In genomic region chr18:49723648-49724180, GRCh38 we compare ENCODE assay signal across 9 cellular contexts.
DNase-seq lines count a peak whose midpoint lies in the region; ATAC-seq and TF ChIP-seq lines count a peak whose summit lies in the region.
"Had no signal": no experiment of that assay in that cellular context is flagged by ENCODE, and none has a peak within 500 bp of the region (broad histone marks: within the 10 kb centered on the region; RNA-seq: fewer than 3 reads in every experiment).

No MANE protein-coding gene starts in this region.

- intact Hi-C loops in activated T-helper 2 cell treated with anti-CD3 and anti-CD28 coated beads, Interferon-gamma antibody, Interleukin-2, Interleukin-4, amounts not matched to agents 10 μg/mL and 5 μg/mL and 100 μg/mL, durations not matched to agents 14 hours and 24 hours and 36 hours (cut with micrococcal nuclease), result loop anchor here (2.0 kb wide), 2 partner anchors 33 to 97 kb away; no protein-coding TSS in a partner anchor

- POLR2A ChIA-PET in RWPE1 (lab: Yijun Ruan, JAX; ENCODE audit: low non-redundant PET), result no interaction called here

- H3K4me3 ChIP-seq in GM06990 (replicated peaks; ENCODE audit: low read depth, low read length), result no peak overlapping the region

- H3K27ac Mint-ChIP-seq in activated T-helper 2 cell treated with anti-CD3 and anti-CD28 coated beads, Interferon-gamma antibody, Interleukin-2, Interleukin-4, amounts not matched to agents 10 μg/mL and 5 μg/mL and 100 μg/mL, durations not matched to agents 14 hours and 24 hours and 36 hours, result no peak overlapping the region

- H3K27me3 Mint-ChIP-seq in activated T-helper 2 cell treated with anti-CD3 and anti-CD28 coated beads, Interferon-gamma antibody, Interleukin-2, Interleukin-4, amounts not matched to agents 10 μg/mL and 5 μg/mL and 100 μg/mL, durations not matched to agents 14 hours and 24 hours and 36 hours (ENCODE audit: low read depth), result peaks cover 18% of the 10 kb centered on the region

- no peaks in the 10 kb centered on the region for H3K36me3 ChIP-seq in GM06990 (ENCODE audit: control insufficient read depth, insufficient read depth, low read length)

- peak; percentile 25 for DNase-seq in GM06990 (ENCODE audit: extremely low read depth, insufficient read length)
- DNase-seq in activated T-helper 2 cell treated with anti-CD3 and anti-CD28 coated beads, Interferon-gamma antibody, Interleukin-2, Interleukin-4, amounts not matched to agents 10 μg/mL and 5 μg/mL and 100 μg/mL, durations not matched to agents 14 hours and 24 hours and 36 hours (ENCODE audit: low spot score), result peak; percentile 10
- DNase-seq in mucosa of gallbladder (ENCODE audit: low spot score), result peak; percentile 62
- no peak for DNase-seq in RWPE1 (ENCODE audit: low spot score)
- DNase-seq in NCI-H82 (lab: John Stamatoyannopoulos, UW), result no peak

- peak overlapping the region; percentile 22 for H3K4me3 Mint-ChIP-seq in activated T-helper 2 cell treated with anti-CD3 and anti-CD28 coated beads, Interferon-gamma antibody, Interleukin-2, Interleukin-4, amounts not matched to agents 10 μg/mL and 5 μg/mL and 100 μg/mL, durations not matched to agents 14 hours and 24 hours and 36 hours (ENCODE audit: low read depth)

- H3K36me3 Mint-ChIP-seq in activated T-helper 2 cell treated with anti-CD3 and anti-CD28 coated beads, Interferon-gamma antibody, Interleukin-2, Interleukin-4, amounts not matched to agents 10 μg/mL and 5 μg/mL and 100 μg/mL, durations not matched to agents 14 hours and 24 hours and 36 hours (ENCODE audit: low read depth), result no peaks in the 10 kb centered on the region

- H3K9me3 Mint-ChIP-seq in activated T-helper 2 cell treated with anti-CD3 and anti-CD28 coated beads, Interferon-gamma antibody, Interleukin-2, Interleukin-4, amounts not matched to agents 10 μg/mL and 5 μg/mL and 100 μg/mL, durations not matched to agents 14 hours and 24 hours and 36 hours, result no peaks in the 10 kb centered on the region

- CTCF ChIA-PET in RWPE1 (lab: Yijun Ruan, JAX), result no interaction called here

- no peak overlapping the region for H3K27ac ChIP-seq in RWPE1
- H3K27ac ChIP-seq: HL-60 had no signal

- H3K4me1 Mint-ChIP-seq in activated T-helper 2 cell treated with anti-CD3 and anti-CD28 coated beads, Interferon-gamma antibody, Interleukin-2, Interleukin-4, amounts not matched to agents 10 μg/mL and 5 μg/mL and 100 μg/mL, durations not matched to agents 14 hours and 24 hours and 36 hours (ENCODE audit: low read depth), result peaks cover 16% of the 10 kb centered on the region

- no peaks in the 10 kb centered on the region; the same call in 1 of the 2 replicates for H3K27me3 ChIP-seq in GM06990 (replicated peaks; ENCODE audit: control insufficient read depth, insufficient read depth, low read length)

- ATAC-seq in HG02884 (IDR thresholded peaks at IDR 0.05; ENCODE audit: unreplicated experiment) (peak; percentile 72), GM21447 (IDR thresholded peaks at IDR 0.05; ENCODE audit: unreplicated experiment) (no peak), GM18909 (IDR thresholded peaks at IDR 0.05; ENCODE audit: poor library complexity, unreplicated experiment) (no peak)

- no peak for TF ChIP-seq CTCF in GM06990 (IDR thresholded peaks at IDR 0.05; ENCODE audit: insufficient read depth, low read length, poor library complexity, severe bottlenecking)
- no peak for TF ChIP-seq CTCF in RWPE1 (conservative IDR thresholded peaks at IDR 0.05; ENCODE audit: low read depth)

Comparison
In these comparisons a context has a peak if more than half of its experiments do, and no peak if none do; other contexts are left out.
1. DNase-seq: peak in GM06990 (single experiment), activated T-helper 2 cell treated with anti-CD3 and anti-CD28 coated beads, Interferon-gamma antibody, Interleukin-2, Interleukin-4, amounts not matched to agents 10 μg/mL and 5 μg/mL and 100 μg/mL, durations not matched to agents 14 hours and 24 hours and 36 hours (single experiment) and mucosa of gallbladder (single experiment); none in RWPE1 (single experiment) and NCI-H82 (single experiment).